Comparison of ENCODE assay signal across 30 cellular contexts in the genomic region with DNA sequence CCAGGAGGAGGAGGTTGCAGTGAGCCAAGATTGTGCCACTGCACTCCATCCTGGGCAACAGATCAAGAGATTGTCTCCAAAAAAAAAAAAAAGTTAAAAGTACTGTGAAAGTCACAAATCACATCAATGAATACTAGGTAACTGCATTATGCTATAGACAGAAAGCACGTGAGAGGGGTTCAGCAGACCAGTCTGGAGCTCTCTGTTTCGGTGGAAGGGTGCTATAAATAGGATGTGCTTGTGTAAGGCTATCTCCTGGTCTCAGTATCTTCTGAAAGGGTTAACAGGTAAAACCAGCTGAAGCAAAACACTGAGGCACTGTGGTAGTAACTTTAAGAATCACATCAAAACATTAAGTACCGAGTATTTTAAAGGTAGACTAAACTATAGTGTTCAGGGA.
"Had no signal": no experiment of that assay in that cellular context is flagged by ENCODE, and none has a peak within 500 bp of the region (broad histone marks: within the 10 kb centered on the region; RNA-seq: fewer than 3 reads in every experiment).

No MANE protein-coding gene starts in this region.

- H3K27me3 Mint-ChIP-seq: activated CD4-positive, alpha-beta memory T cell treated with anti-CD3 and anti-CD28 coated beads, Interleukin-2, amount 10 ng/mL, durations not matched to agents 7 days and 5 days; activated naive CD4-positive, alpha-beta T cell treated with anti-CD3 and anti-CD28 coated beads, Interleukin-2, amount 50 U/mL, for 24 hours; activated naive CD8-positive, alpha-beta T cell treated with anti-CD3 and anti-CD28 coated beads, Interleukin-2, amount 10 ng/mL, durations not matched to agents 7 days and 5 days had no signal

- FAIRE-seq: K562, RCC 7860 had no signal

- H2AFZ ChIP-seq: PC-9 had no signal

- H3K9me3 ChIP-seq: ascending aorta, SJCRH30 had no signal

- H3K27ac Mint-ChIP-seq: activated CD4-positive, alpha-beta memory T cell treated with anti-CD3 and anti-CD28 coated beads, Interleukin-2, amount 10 ng/mL, durations not matched to agents 7 days and 5 days; activated naive CD8-positive, alpha-beta T cell treated with anti-CD3 and anti-CD28 coated beads, Interleukin-2, amount 10 ng/mL, durations not matched to agents 7 days and 5 days had no signal

- H3K9me3 Mint-ChIP-seq: activated CD4-positive, alpha-beta memory T cell treated with anti-CD3 and anti-CD28 coated beads, Interleukin-2, amount 10 ng/mL, durations not matched to agents 7 days and 5 days; activated naive CD4-positive, alpha-beta T cell treated with anti-CD3 and anti-CD28 coated beads, Interleukin-2, amount 50 U/mL, for 24 hours; activated naive CD8-positive, alpha-beta T cell treated with anti-CD3 and anti-CD28 coated beads, Interleukin-2, amount 10 ng/mL, durations not matched to agents 7 days and 5 days; activated T-helper 2 cell treated with anti-CD3 and anti-CD28 coated beads, Interferon-gamma antibody, Interleukin-2, Interleukin-4, amounts not matched to agents 10 μg/mL and 5 μg/mL and 100 μg/mL, durations not matched to agents 14 hours and 24 hours and 36 hours had no signal

- ATAC-seq: K562 had no signal

- H3K27ac ChIP-seq: ascending aorta, PC-9, RWPE1, SJCRH30, SK-N-MC, WERI-Rb-1 had no signal

- H3K4me2 ChIP-seq: PC-9 had no signal

- H3K27me3 ChIP-seq: ascending aorta, SJCRH30 had no signal

- H3K4me3 Mint-ChIP-seq: activated CD4-positive, alpha-beta memory T cell treated with anti-CD3 and anti-CD28 coated beads, Interleukin-2, amount 10 ng/mL, durations not matched to agents 7 days and 5 days; activated naive CD4-positive, alpha-beta T cell treated with anti-CD3 and anti-CD28 coated beads, Interleukin-2, amount 50 U/mL, for 24 hours; activated naive CD8-positive, alpha-beta T cell treated with anti-CD3 and anti-CD28 coated beads, Interleukin-2, amount 10 ng/mL, durations not matched to agents 7 days and 5 days had no signal

- H3K4me1 Mint-ChIP-seq: activated naive CD4-positive, alpha-beta T cell treated with anti-CD3 and anti-CD28 coated beads, Interleukin-2, amount 50 U/mL, for 24 hours had no signal

- H3K4me3 ChIP-seq: ascending aorta, K562, PC-9, SJCRH30, SK-N-MC had no signal

- H3K4me1 ChIP-seq: ascending aorta, SJCRH30 had no signal

- DNase-seq: activated CD4-positive, alpha-beta memory T cell treated with anti-CD3 and anti-CD28 coated beads, Interleukin-2, amount 10 ng/mL, durations not matched to agents 7 days and 5 days; activated CD4-positive, alpha-beta T cell treated with anti-CD3 and anti-CD28 coated beads for 1 hour; activated CD4-positive, alpha-beta T cell treated with anti-CD3 and anti-CD28 coated beads for 48 hours; activated CD4-positive, CD25-positive, alpha-beta regulatory T cell; activated gamma-delta T cell; activated naive CD4-positive, alpha-beta T cell treated with Interleukin-2 at 50 U/mL for 16 hours; activated naive CD8-positive, alpha-beta T cell treated with anti-CD3 and anti-CD28 coated beads, Interleukin-2, amount 10 ng/mL, durations not matched to agents 7 days and 5 days; amygdala; Karpas-422; NCI-H1048; NCI-H1105 treated with DMSO at 0.1 percent for 48 hours; NCI-H1436; NCI-H1694; NCI-H1930; NCI-H2081 treated with DMSO at 0.1 percent for 48 hours; NCI-H345; NCI-H524 treated with DMSO at 0.1 percent for 48 hours; NK-92 treated with Interleukin-12 subunit alpha and Interleukin-12 subunit beta, amount 100 ng/mL, for 24 hours; PC-9; Right ventricle myocardium superior; SJCRH30; T1000; WERI-Rb-1 had no signal
